11 cellular contexts compared by ENCODE assay signal in genomic region chr14:97218336-97218712, GRCh38.
DNase-seq lines count a peak whose midpoint lies in the region; ATAC-seq, FAIRE-seq and TF ChIP-seq lines count a peak whose summit lies in the region.
"Had no signal": no experiment of that assay in that cellular context is flagged by ENCODE, and none has a peak within 500 bp of the region (broad histone marks: within the 10 kb centered on the region; RNA-seq: fewer than 3 reads in every experiment).

No MANE protein-coding gene starts in this region.

- no peaks in the 10 kb centered on the region for H3K79me1 ChIP-seq in mesendoderm (ENCODE audit: low read length)

- peak overlapping the region; percentile 92 for H3K56ac ChIP-seq in mesendoderm (ENCODE audit: low read length)

- H3K27ac Mint-ChIP-seq in astrocyte (ENCODE audit: unreplicated experiment) (peak overlapping the region; percentile 62), type B pancreatic cell (no peak overlapping the region)

- no peak overlapping the region for H4K8ac ChIP-seq in mesendoderm (ENCODE audit: low read depth, low read length)

- no peaks in the 10 kb centered on the region for H3K9me3 ChIP-seq in cardiac muscle cell (ENCODE audit: low read depth)
- H3K9me3 ChIP-seq in right atrium auricular region: no peaks in the 10 kb centered on the region
- no peaks in the 10 kb centered on the region for H3K9me3 ChIP-seq in astrocyte (ENCODE audit: insufficient read depth, low read depth, low read length)

- H3K4me1 Mint-ChIP-seq in astrocyte (ENCODE audit: low read depth, unreplicated experiment) (peaks cover 2% of the 10 kb centered on the region), type B pancreatic cell (ENCODE audit: unreplicated experiment) (peaks cover 4% of the 10 kb centered on the region)

- peak overlapping the region; percentile 34 for H3K4me3 ChIP-seq in cardiac muscle cell
- H3K4me3 ChIP-seq in right atrium auricular region: peak overlapping the region in 1 of 2 donors; percentile 36
- peak overlapping the region; percentile 59 for H3K4me3 ChIP-seq in astrocyte (ENCODE audit: insufficient read depth, low read depth, low read length)
- peak overlapping the region; percentile 50 for H3K4me3 ChIP-seq in mesendoderm (ENCODE audit: low read length)

- H3K27ac ChIP-seq in cardiac muscle cell (no peak overlapping the region), right atrium auricular region (no peak overlapping the region), astrocyte (ENCODE audit: low read depth, low read length) (no peak overlapping the region), mesendoderm (ENCODE audit: low read depth, low read length) (no peak overlapping the region)

- no peaks in the 10 kb centered on the region for H3K9me3 Mint-ChIP-seq in astrocyte (ENCODE audit: unreplicated experiment)
- H3K9me3 Mint-ChIP-seq in type B pancreatic cell: no peaks in the 10 kb centered on the region

- H3K36me3 ChIP-seq in cardiac muscle cell: no peaks in the 10 kb centered on the region
- no peaks in the 10 kb centered on the region for H3K36me3 ChIP-seq in right atrium auricular region
- no peaks in the 10 kb centered on the region for H3K36me3 ChIP-seq in astrocyte (ENCODE audit: insufficient read depth, low read length)
- no peaks in the 10 kb centered on the region for H3K36me3 ChIP-seq in mesendoderm (ENCODE audit: control insufficient read depth, insufficient read depth, low read length)

- H2AK5ac ChIP-seq in mesendoderm (ENCODE audit: low read length): no peak overlapping the region

- WGBS in mesendoderm (ENCODE audit: extremely low coverage, insufficient coverage, low lambda C conversion rate): no CpG with 5 or more reads among the region's 13 CpGs

- peak overlapping the region; percentile 89 for H3K4me2 ChIP-seq in astrocyte (ENCODE audit: low read length)
- peak overlapping the region; percentile 65 for H3K4me2 ChIP-seq in mesendoderm (ENCODE audit: low read length)

- H3K4me1 ChIP-seq in cardiac muscle cell (ENCODE audit: low read depth) (no peaks in the 10 kb centered on the region), right atrium auricular region (peaks cover 0 to 15% of the 10 kb centered on the region in 2 donors), astrocyte (ENCODE audit: insufficient read depth, low read length) (peaks cover 5% of the 10 kb centered on the region), mesendoderm (ENCODE audit: control insufficient read depth, low read depth, low read length) (no peaks in the 10 kb centered on the region)

- H2BK5ac ChIP-seq in mesendoderm (ENCODE audit: low read length): no peak overlapping the region

- no peak overlapping the region for H3K23ac ChIP-seq in mesendoderm (ENCODE audit: low read length)

- H3K4me3 Mint-ChIP-seq in astrocyte (ENCODE audit: unreplicated experiment) (peak overlapping the region; percentile 61), type B pancreatic cell (peak overlapping the region; percentile 79)

- no peaks in the 10 kb centered on the region for H4K20me1 ChIP-seq in astrocyte (ENCODE audit: insufficient read depth, low read length)

- no peak overlapping the region for H3K4ac ChIP-seq in mesendoderm (ENCODE audit: low read depth, low read length)

- no peak overlapping the region for H4K5ac ChIP-seq in mesendoderm (ENCODE audit: low read length)

- H3K27me3 ChIP-seq in cardiac muscle cell (peaks cover 65% of the 10 kb centered on the region), right atrium auricular region (peaks cover 0 to 7% of the 10 kb centered on the region in 2 donors), astrocyte (ENCODE audit: insufficient read depth, low read length) (peaks cover 30% of the 10 kb centered on the region), mesendoderm (ENCODE audit: insufficient read depth, low read length, poor library complexity) (no peaks in the 10 kb centered on the region)

- DNase-seq in cardiac muscle cell (ENCODE audit: low read depth in 1 of 2, low spot score in 1 of 2): peak in 1 of 2 donors; percentile 3
- no peak for DNase-seq in right atrium auricular region (ENCODE audit: low spot score)
- DNase-seq in astrocyte (ENCODE audit: low read depth): no peak
- DNase-seq in mesendoderm: peak; percentile 59
- no peak for DNase-seq in type B pancreatic cell (ENCODE audit: extremely low spot score, unreplicated experiment)
- no peak for DNase-seq in NCI-H774 (lab: John Stamatoyannopoulos, UW)
- no peak for DNase-seq in middle frontal gyrus (ENCODE audit: extremely low spot score, low spot score)
- DNase-seq: NCI-H1930, SHP77 had no signal

- ATAC-seq in activated CD4-positive, CD25-positive, alpha-beta regulatory T cell treated with anti-CD3 and anti-CD28 coated beads, Interleukin-2, amount 50 U/mL, for 24 hours: no peak

- H3K18ac ChIP-seq in mesendoderm (ENCODE audit: low read length): peak overlapping the region; percentile 45

- peaks cover 10% of the 10 kb centered on the region for H3K27me3 Mint-ChIP-seq in astrocyte (ENCODE audit: low read depth, unreplicated experiment)
- H3K27me3 Mint-ChIP-seq in type B pancreatic cell: peaks cover 71% of the 10 kb centered on the region

- H3K36me3 Mint-ChIP-seq in astrocyte (ENCODE audit: low read depth, unreplicated experiment) (no peaks in the 10 kb centered on the region), type B pancreatic cell (no peaks in the 10 kb centered on the region)

- no peak for FAIRE-seq in astrocyte (lab: Jason Lieb, UNC)
- FAIRE-seq: GM12892 had no signal

- no peak overlapping the region for H2AFZ ChIP-seq in astrocyte (ENCODE audit: low read depth, low read length)

- no peaks in the 10 kb centered on the region for H3K79me2 ChIP-seq in astrocyte (ENCODE audit: insufficient read depth, low read length)
- no peaks in the 10 kb centered on the region for H3K79me2 ChIP-seq in mesendoderm (ENCODE audit: control insufficient read depth, insufficient read depth, low read length)

- H2BK120ac ChIP-seq in mesendoderm (ENCODE audit: low read depth, low read length): no peak overlapping the region

- H3K9ac ChIP-seq in astrocyte (ENCODE audit: low read length) (no peak overlapping the region), mesendoderm (ENCODE audit: low read length) (peak overlapping the region; percentile 78)

- TF ChIP-seq CTCF in cardiac muscle cell (IDR thresholded peaks at IDR 0.05; ENCODE audit: low read depth, low read length) (no peak), right atrium auricular region (IDR thresholded peaks at IDR 0.05) (no peak), astrocyte (IDR thresholded peaks at IDR 0.05; ENCODE audit: insufficient read depth, low read depth, low read length) (no peak), type B pancreatic cell (conservative IDR thresholded peaks at IDR 0.05) (no peak)

- no peak overlapping the region for H2BK15ac ChIP-seq in mesendoderm (replicated peaks; ENCODE audit: low read depth)
